Comparison of ENCODE assay signal across 14 cellular contexts in genomic region chr16:25063102-25063501, GRCh38. TPM values are rescaled to one million over a fixed set of nuclear protein-coding genes. Genes with fewer than 3 reads are reported as not detected.
A peak's percentile ranks its signal among the peaks of the same experiment; 100 is the strongest.
DNase-seq lines count a peak whose midpoint lies in the region; ATAC-seq, FAIRE-seq and TF ChIP-seq lines count a peak whose summit lies in the region.
"Had no signal": no experiment of that assay in that cellular context is flagged by ENCODE, and none has a peak within 500 bp of the region (broad histone marks: within the 10 kb centered on the region; RNA-seq: fewer than 3 reads in every experiment).

No MANE protein-coding gene starts in this region.

- no peaks in the 10 kb centered on the region for H4K20me1 ChIP-seq in HepG2 (ENCODE audit: insufficient read depth, low read length)

- no peak for TF ChIP-seq POLR2A in HepG2 (IDR thresholded peaks at IDR 0.05; ENCODE audit: insufficient read depth in 1 of 2, low read depth in 2 of 2, low read length in 2 of 2)

- peak overlapping the region in 1 of 3 donors; percentile 57 for H3K4me3 Mint-ChIP-seq in T-cell
- no peak overlapping the region for H3K4me3 Mint-ChIP-seq in activated T-helper 2 cell treated with anti-CD3 and anti-CD28 coated beads, Interferon-gamma antibody, Interleukin-2, Interleukin-4, amounts not matched to agents 10 μg/mL and 5 μg/mL and 100 μg/mL, durations not matched to agents 14 hours and 24 hours and 36 hours (ENCODE audit: low read depth)
- H3K4me3 Mint-ChIP-seq: T-helper 1 cell treated with Interleukin-12 subunit alpha and Interleukin-12 subunit beta and Interleukin-4 antibody, amounts not matched to agents 30 μg/mL and 1 μg/mL, for 36 hours had no signal

- TF ChIP-seq EP300 in HepG2 (IDR thresholded peaks at IDR 0.05; ENCODE audit: low read depth in 2 of 2, low read length in 2 of 2), result no peak
- no peak for TF ChIP-seq EP300 in HepG2 (CRISPR knock-in tag; IDR thresholded peaks at IDR 0.05; ENCODE audit: borderline replicate concordance)

- no peaks in the 10 kb centered on the region for H3K9me3 Mint-ChIP-seq in T-cell
- no peaks in the 10 kb centered on the region for H3K9me3 Mint-ChIP-seq in activated T-helper 2 cell treated with anti-CD3 and anti-CD28 coated beads, Interferon-gamma antibody, Interleukin-2, Interleukin-4, amounts not matched to agents 10 μg/mL and 5 μg/mL and 100 μg/mL, durations not matched to agents 14 hours and 24 hours and 36 hours
- H3K9me3 Mint-ChIP-seq: T-helper 1 cell treated with Interleukin-12 subunit alpha and Interleukin-12 subunit beta and Interleukin-4 antibody, amounts not matched to agents 30 μg/mL and 1 μg/mL, for 36 hours had no signal

- no peak for TF ChIP-seq RAD21 in HepG2 (CRISPR knock-in tag; IDR thresholded peaks at IDR 0.05)

- H3K4me2 ChIP-seq in HepG2 (ENCODE audit: low read depth, low read length), result no peak overlapping the region

- peaks cover 64 to 71% (median 71%) of the 10 kb centered on the region in 3 donors for H3K4me1 Mint-ChIP-seq in T-cell
- peaks cover 45% of the 10 kb centered on the region for H3K4me1 Mint-ChIP-seq in activated T-helper 2 cell treated with anti-CD3 and anti-CD28 coated beads, Interferon-gamma antibody, Interleukin-2, Interleukin-4, amounts not matched to agents 10 μg/mL and 5 μg/mL and 100 μg/mL, durations not matched to agents 14 hours and 24 hours and 36 hours (ENCODE audit: low read depth)

- H3K27me3 ChIP-seq in HepG2 (ENCODE audit: control insufficient read depth in 1 of 2, insufficient read depth in 2 of 2, low read length in 2 of 2), result peaks cover 0 to 7% of the 10 kb centered on the region in 2 experiments; a peak in 1 of 5 replicates
- H3K27me3 ChIP-seq: foreskin keratinocyte had no signal

- 5% methylated on average over 3 of the region's 3 CpGs for WGBS in HepG2 (ENCODE audit: low lambda C conversion rate)

- ATAC-seq in T-cell (replicated peaks in 1 of 4), result no peak
- ATAC-seq in HepG2, result no peak
- ATAC-seq in HG02938 (IDR thresholded peaks at IDR 0.05; ENCODE audit: unreplicated experiment), result no peak
- ATAC-seq: foreskin keratinocyte had no signal

- BruUV-seq in HepG2 (replicated peaks; lab: Mats Ljungman, UMichigan), result no TSS peak

- peak overlapping the region; percentile 93 to 95 for H3K27ac Mint-ChIP-seq in T-cell
- H3K27ac Mint-ChIP-seq in activated T-helper 2 cell treated with anti-CD3 and anti-CD28 coated beads, Interferon-gamma antibody, Interleukin-2, Interleukin-4, amounts not matched to agents 10 μg/mL and 5 μg/mL and 100 μg/mL, durations not matched to agents 14 hours and 24 hours and 36 hours, result no peak overlapping the region
- H3K27ac Mint-ChIP-seq: T-helper 1 cell treated with Interleukin-12 subunit alpha and Interleukin-12 subunit beta and Interleukin-4 antibody, amounts not matched to agents 30 μg/mL and 1 μg/mL, for 36 hours had no signal

- in situ Hi-C loops in HepG2 (cut with HindIII; ENCODE audit: extremely low pct_ligation_motif_present, low pct_unique_long_range_greater_than_20kb), result loop anchor here (5.0 kb wide), 1 partner anchor 44 kb away; no protein-coding TSS in a partner anchor

- TF ChIP-seq CTCF in GM12865 (IDR thresholded peaks at IDR 0.05; ENCODE audit: insufficient read depth, low read depth, low read length, missing control alignments), result no peak
- TF ChIP-seq CTCF in HepG2 (CRISPR knock-in tag; IDR thresholded peaks at IDR 0.05), result no peak

- no peaks in the 10 kb centered on the region for H3K36me3 Mint-ChIP-seq in T-cell
- no peaks in the 10 kb centered on the region for H3K36me3 Mint-ChIP-seq in activated T-helper 2 cell treated with anti-CD3 and anti-CD28 coated beads, Interferon-gamma antibody, Interleukin-2, Interleukin-4, amounts not matched to agents 10 μg/mL and 5 μg/mL and 100 μg/mL, durations not matched to agents 14 hours and 24 hours and 36 hours (ENCODE audit: low read depth)

- H3K4me1 ChIP-seq in HepG2 (ENCODE audit: insufficient read depth, low read length), result peaks cover 44% of the 10 kb centered on the region

- DNase-seq in CD1c-positive myeloid dendritic cell (ENCODE audit: extremely low spot score) (peak; percentile 84), GM12865 (ENCODE audit: low read depth) (peak; percentile 43), T-cell (no peak), HepG2 (ENCODE audit: low spot score) (no peak), NCI-H446 treated with DMSO at 0.1 percent for 48 hours (lab: John Stamatoyannopoulos, UW) (no peak), NCI-H774 (lab: John Stamatoyannopoulos, UW) (no peak)
- DNase-seq in activated T-helper 2 cell treated with anti-CD3 and anti-CD28 coated beads, Interferon-gamma antibody, Interleukin-2, Interleukin-4, amounts not matched to agents 10 μg/mL and 5 μg/mL and 100 μg/mL, durations not matched to agents 14 hours and 24 hours and 36 hours (ENCODE audit: low spot score), result no peak
- DNase-seq: effector CD4-positive, alpha-beta T cell; foreskin keratinocyte; Kasumi-1 had no signal

- CTCF ChIA-PET in T-cell (lab: Charles Lee) (interaction anchor here in 1 of 2 donors (0.7 kb wide), 1 partner anchor 16 kb away, joined by 3 read pairs; no protein-coding TSS in a partner anchor), HepG2 (lab: Yijun Ruan, JAX; ENCODE audit: low intra/inter-chr PET ratio, low total read pairs) (no interaction called here)

- H3K4me3 ChIP-seq in GM12865 (ENCODE audit: low read depth, low read length), result no peak overlapping the region
- no peak overlapping the region for H3K4me3 ChIP-seq in HepG2 (replicated peaks in 1 of 3; ENCODE audit: insufficient read depth in 1 of 3, low read depth in 2 of 3, low read length in 3 of 3)

- H3K9me3 ChIP-seq in HepG2 (ENCODE audit: low read length), result no peaks in the 10 kb centered on the region

- no peak for FAIRE-seq in HepG2 (lab: Jason Lieb, UNC)
- FAIRE-seq: islet of Langerhans had no signal

- no peak overlapping the region for H2AFZ ChIP-seq in HepG2 (ENCODE audit: low read length)

- intact Hi-C loops in HepG2 (cut with micrococcal nuclease; ENCODE audit: unreplicated experiment), result no loop called here
- intact Hi-C loops in activated T-helper 2 cell treated with anti-CD3 and anti-CD28 coated beads, Interferon-gamma antibody, Interleukin-2, Interleukin-4, amounts not matched to agents 10 μg/mL and 5 μg/mL and 100 μg/mL, durations not matched to agents 14 hours and 24 hours and 36 hours (cut with micrococcal nuclease), result no loop called here

- POLR2A ChIA-PET in T-cell (lab: Charles Lee), result interaction anchor here in 1 of 2 donors (0.8 kb wide), 1 partner anchor 45 kb away, joined by 4 read pairs; no protein-coding TSS in a partner anchor
- POLR2A ChIA-PET in HepG2 (lab: Yijun Ruan, JAX), result no interaction called here

- no peaks in the 10 kb centered on the region for H3K36me3 ChIP-seq in HepG2 (replicated peaks in 1 of 2; ENCODE audit: control insufficient read depth in 1 of 2, insufficient read depth in 2 of 2, low read length in 2 of 2)

- no peak overlapping the region for H3K27ac ChIP-seq in HepG2 (ENCODE audit: extremely low read length, insufficient read depth, low read length)
- H3K27ac ChIP-seq: C4-2B, foreskin keratinocyte had no signal

- no peak overlapping the region for H3K9ac ChIP-seq in HepG2 (ENCODE audit: insufficient read depth, low read depth, low read length)

- H3K79me2 ChIP-seq in HepG2 (ENCODE audit: insufficient read depth, low read length), result no peaks in the 10 kb centered on the region

- H3K27me3 Mint-ChIP-seq in T-cell, result no peaks in the 10 kb centered on the region
- no peaks in the 10 kb centered on the region for H3K27me3 Mint-ChIP-seq in activated T-helper 2 cell treated with anti-CD3 and anti-CD28 coated beads, Interferon-gamma antibody, Interleukin-2, Interleukin-4, amounts not matched to agents 10 μg/mL and 5 μg/mL and 100 μg/mL, durations not matched to agents 14 hours and 24 hours and 36 hours (ENCODE audit: low read depth)

RNA-seq across cellular contexts. Expression of gene ARHGAP17, which starts 47.9 kb away (rescaled TPM):
- total RNA-seq in T-cell (10 to 100 TPM; 61.5 to 78.1 (median 72.5) TPM), HepG2 (2016; rRNA removed; fragmentation: Illumina TruSeq; extraction: Trizol) (24.6 and 43.8 TPM in 2 replicates)
- 13.5 and 14.6 TPM in 2 replicates for total RNA-seq in HepG2 (2016; cell fraction: cytosol; rRNA removed; fragmentation: Illumina TruSeq; extraction: Trizol; ENCODE audit: low read depth)
- 22.9 and 34.1 TPM in 2 replicates for total RNA-seq in HepG2 (2016; cell fraction: insoluble cytoplasmic fraction; rRNA removed; fragmentation: Illumina TruSeq; extraction: Trizol)
- 38.2 and 42.2 TPM in 2 replicates for total RNA-seq in HepG2 (2016; cell fraction: membrane; rRNA removed; fragmentation: Illumina TruSeq; extraction: Trizol)
- total RNA-seq in HepG2 (2016; cell fraction: nucleus; rRNA removed; fragmentation: Illumina TruSeq; extraction: Trizol), result 51.5 and 56.4 TPM in 2 replicates
- 18.7 and 20.8 TPM in 2 replicates for polyA plus RNA-seq in HepG2 (2011; rRNA removed)
- polyA plus RNA-seq in HepG2 (2011; cell fraction: cytosol; rRNA removed), result 12.9 and 15.6 TPM in 2 replicates
- 45.1 and 48.7 TPM in 2 replicates for polyA plus RNA-seq in HepG2 (2011; cell fraction: nucleus; rRNA removed)
- 43.9 and 44.3 TPM in 2 replicates for polyA plus RNA-seq in HepG2 (2012)
- polyA plus RNA-seq in HepG2 (2016; cell fraction: cytosol; fragmentation: Illumina TruSeq; extraction: Trizol; ENCODE audit: low read depth), result 13.4 and 14.4 TPM in 2 replicates
- polyA plus RNA-seq in HepG2 (2016; cell fraction: insoluble cytoplasmic fraction; fragmentation: Illumina TruSeq; extraction: Trizol; ENCODE audit: low read depth), result 50.2 and 64.9 TPM in 2 replicates
- 28.7 and 35.1 TPM in 2 replicates for polyA plus RNA-seq in HepG2 (2016; cell fraction: membrane; fragmentation: Illumina TruSeq; extraction: Trizol; ENCODE audit: low read depth)
- 76.7 and 80.0 TPM in 2 replicates for polyA plus RNA-seq in HepG2 (2016; cell fraction: nucleus; fragmentation: Illumina TruSeq; extraction: Trizol; ENCODE audit: insufficient read depth, low read depth)
- polyA minus RNA-seq in HepG2 (2011; rRNA and poly(A)+ RNA removed; ENCODE audit: low replicate concordance), result 32.6 and 34.6 TPM in 2 replicates
- 25.9 and 33.1 TPM in 2 replicates for polyA minus RNA-seq in HepG2 (2011; cell fraction: cytosol; rRNA and poly(A)+ RNA removed)
- polyA minus RNA-seq in HepG2 (2011; cell fraction: nucleus; rRNA and poly(A)+ RNA removed), result 83.6 and 90.6 TPM in 2 replicates
- 75.4 and 84.4 TPM in 2 replicates for total RNA-seq in activated T-helper 2 cell treated with anti-CD3 and anti-CD28 coated beads, Interferon-gamma antibody, Interleukin-2, Interleukin-4, amounts not matched to agents 10 μg/mL and 5 μg/mL and 100 μg/mL, durations not matched to agents 14 hours and 24 hours and 36 hours

RNA-seq across cellular contexts. Expression of gene LCMT1, which starts 48.4 kb away (rescaled TPM):
- 10 to 100 TPM; 35.7 to 42.9 (median 36.0) TPM for total RNA-seq in T-cell
- total RNA-seq in HepG2 (2016; rRNA removed; fragmentation: Illumina TruSeq; extraction: Trizol), result 48.7 and 56.5 TPM in 2 replicates
- total RNA-seq in HepG2 (2016; cell fraction: cytosol; rRNA removed; fragmentation: Illumina TruSeq; extraction: Trizol; ENCODE audit: low read depth), result 67.0 and 75.9 TPM in 2 replicates
- total RNA-seq in HepG2 (2016; cell fraction: insoluble cytoplasmic fraction; rRNA removed; fragmentation: Illumina TruSeq; extraction: Trizol), result 51.5 and 57.1 TPM in 2 replicates
- total RNA-seq in HepG2 (2016; cell fraction: membrane; rRNA removed; fragmentation: Illumina TruSeq; extraction: Trizol), result 81.3 and 87.0 TPM in 2 replicates
- 28.0 and 34.4 TPM in 2 replicates for total RNA-seq in HepG2 (2016; cell fraction: nucleus; rRNA removed; fragmentation: Illumina TruSeq; extraction: Trizol)
- 41.2 and 43.7 TPM in 2 replicates for polyA plus RNA-seq in HepG2 (2011; rRNA removed)
- 42.6 and 51.2 TPM in 2 replicates for polyA plus RNA-seq in HepG2 (2011; cell fraction: cytosol; rRNA removed)
- 23.2 and 26.4 TPM in 2 replicates for polyA plus RNA-seq in HepG2 (2011; cell fraction: nucleus; rRNA removed)
- 67.7 and 68.8 TPM in 2 replicates for polyA plus RNA-seq in HepG2 (2012)
- 61.9 and 62.5 TPM in 2 replicates for polyA plus RNA-seq in HepG2 (2016; cell fraction: cytosol; fragmentation: Illumina TruSeq; extraction: Trizol; ENCODE audit: low read depth)
- polyA plus RNA-seq in HepG2 (2016; cell fraction: insoluble cytoplasmic fraction; fragmentation: Illumina TruSeq; extraction: Trizol; ENCODE audit: low read depth), result 64.0 and 66.9 TPM in 2 replicates
- polyA plus RNA-seq in HepG2 (2016; cell fraction: membrane; fragmentation: Illumina TruSeq; extraction: Trizol; ENCODE audit: low read depth), result 79.0 and 84.0 TPM in 2 replicates
- polyA plus RNA-seq in HepG2 (2016; cell fraction: nucleus; fragmentation: Illumina TruSeq; extraction: Trizol; ENCODE audit: insufficient read depth, low read depth), result 40.6 and 45.1 TPM in 2 replicates
- 27.8 and 49.9 TPM in 2 replicates for polyA minus RNA-seq in HepG2 (2011; rRNA and poly(A)+ RNA removed; ENCODE audit: low replicate concordance)
- polyA minus RNA-seq in HepG2 (2011; cell fraction: cytosol; rRNA and poly(A)+ RNA removed), result 31.9 and 34.4 TPM in 2 replicates
- polyA minus RNA-seq in HepG2 (2011; cell fraction: nucleus; rRNA and poly(A)+ RNA removed), result 43.3 and 57.2 TPM in 2 replicates
- total RNA-seq in activated T-helper 2 cell treated with anti-CD3 and anti-CD28 coated beads, Interferon-gamma antibody, Interleukin-2, Interleukin-4, amounts not matched to agents 10 μg/mL and 5 μg/mL and 100 μg/mL, durations not matched to agents 14 hours and 24 hours and 36 hours, result 34.1 and 38.6 TPM in 2 replicates

Comparison
In these comparisons a context has a peak if more than half of its experiments do, and no peak if none do; other contexts are left out.
1. DNase-seq: peak in CD1c-positive myeloid dendritic cell (single experiment) and GM12865 (single experiment); none in T-cell (0 of 34), HepG2 (single experiment), activated T-helper 2 cell treated with anti-CD3 and anti-CD28 coated beads, Interferon-gamma antibody, Interleukin-2, Interleukin-4, amounts not matched to agents 10 μg/mL and 5 μg/mL and 100 μg/mL, durations not matched to agents 14 hours and 24 hours and 36 hours (single experiment), NCI-H446 treated with DMSO at 0.1 percent for 48 hours (single experiment) and NCI-H774 (single experiment).